In the genomic region with DNA sequence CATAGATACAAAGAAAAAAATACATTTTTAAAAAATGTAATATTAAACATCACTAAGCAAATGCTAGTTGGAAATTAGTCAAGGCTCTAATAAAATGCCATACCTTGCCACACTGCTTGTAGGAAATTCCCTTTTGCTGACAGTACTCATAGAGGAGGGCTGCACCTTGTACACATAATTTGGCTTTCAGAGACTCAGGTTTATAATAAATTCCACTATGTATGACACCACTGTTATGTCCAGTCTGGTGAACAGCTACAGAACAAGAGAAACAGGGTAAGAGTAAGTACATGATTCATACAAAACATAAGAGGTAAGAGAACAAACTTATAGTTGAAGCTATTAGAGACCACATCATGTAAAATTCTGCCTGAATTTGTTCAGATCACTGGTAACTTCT, we compare ENCODE assay signal across 15 cellular contexts. TPM values are rescaled to one million over a fixed set of nuclear protein-coding genes. Genes with fewer than 3 reads are reported as not detected.
DNase-seq lines count a peak whose midpoint lies in the region; ATAC-seq and TF ChIP-seq lines count a peak whose summit lies in the region.
"Had no signal": no experiment of that assay in that cellular context is flagged by ENCODE, and none has a peak within 500 bp of the region (broad histone marks: within the 10 kb centered on the region; RNA-seq: fewer than 3 reads in every experiment).

No MANE protein-coding gene starts in this region.

- peaks cover 1% of the 10 kb centered on the region for H3K36me3 ChIP-seq in mammary epithelial cell (ENCODE audit: insufficient read depth, low read length)
- H3K36me3 ChIP-seq in breast epithelium: no peaks in the 10 kb centered on the region
- peaks cover 0 to 15% (median 0%) of the 10 kb centered on the region in 9 donors for H3K36me3 ChIP-seq in heart right ventricle
- no peaks in the 10 kb centered on the region for H3K36me3 ChIP-seq in osteoblast (ENCODE audit: insufficient read depth, low read length)

- no peak for TF ChIP-seq POLR2A in breast epithelium (IDR thresholded peaks at IDR 0.05)

- in situ Hi-C loops in mammary epithelial cell (cut with MboI; ENCODE audit: low sequenced_read_pairs in 2 of 2): loop anchor here in 1 of 2 donors (25.0 kb wide), 1 partner anchor 485 kb away; no protein-coding TSS in a partner anchor

- H3K4me3 ChIP-seq in mammary epithelial cell (replicated peaks in 1 of 3; ENCODE audit: insufficient read depth in 1 of 3, low read depth in 2 of 3, low read length in 3 of 3) (no peak overlapping the region), breast epithelium (no peak overlapping the region), epithelial cell of esophagus (ENCODE audit: low read length) (no peak overlapping the region), heart right ventricle (no peak overlapping the region), osteoblast (ENCODE audit: insufficient read depth, low read length) (no peak overlapping the region)
- H3K4me3 ChIP-seq: BLaER1, GM23338 had no signal

- dilution Hi-C loops in mammary epithelial cell (cut with HindIII; ENCODE audit: low sequenced_read_pairs): no loop called here

- H3K9me3 ChIP-seq in mammary epithelial cell (replicated peaks; ENCODE audit: insufficient read depth, low read length) (no peaks in the 10 kb centered on the region), breast epithelium (no peaks in the 10 kb centered on the region), heart right ventricle (no peaks in the 10 kb centered on the region), osteoblast (ENCODE audit: low read depth, low read length) (no peaks in the 10 kb centered on the region)
- H3K9me3 ChIP-seq: BLaER1 had no signal

- H3K27ac ChIP-seq in mammary epithelial cell (ENCODE audit: insufficient read depth, low read depth, low read length): no peak overlapping the region
- H3K27ac ChIP-seq in breast epithelium: no peak overlapping the region
- H3K27ac ChIP-seq in heart right ventricle: no peak overlapping the region
- no peak overlapping the region for H3K27ac ChIP-seq in osteoblast (ENCODE audit: low read depth, low read length)
- H3K27ac ChIP-seq: BLaER1 had no signal

- CTCF ChIA-PET in mammary epithelial cell (lab: Charles Lee; ENCODE audit: low non-redundant PET): no interaction called here

- TF ChIP-seq CTCF in mammary epithelial cell (conservative IDR thresholded peaks at IDR 0.05 in 1 of 2, IDR thresholded peaks at IDR 0.05 in 1 of 2; ENCODE audit: extremely low read depth in 1 of 2, insufficient read depth in 1 of 2, low read depth in 1 of 2, low read length in 2 of 2) (no peak), breast epithelium (IDR thresholded peaks at IDR 0.05) (no peak), epithelial cell of esophagus (IDR thresholded peaks at IDR 0.05; ENCODE audit: insufficient read depth, low read depth, low read length, missing control alignments) (no peak), heart right ventricle (IDR thresholded peaks at IDR 0.05) (no peak), osteoblast (IDR thresholded peaks at IDR 0.05; ENCODE audit: extremely low read depth, low read depth, low read length) (no peak)

- peak; percentile 32 for DNase-seq in mammary epithelial cell
- no peak for DNase-seq in breast epithelium (ENCODE audit: low spot score in 2 of 2)
- peak; percentile 13 for DNase-seq in epithelial cell of esophagus (ENCODE audit: low read depth)
- DNase-seq in kidney tubule cell (ENCODE audit: low spot score): peak; percentile 81
- DNase-seq in hypothalamus (lab: John Stamatoyannopoulos, UW): no peak
- DNase-seq in heart right ventricle: no peak
- DNase-seq in osteoblast (ENCODE audit: insufficient read length, low spot score, missing footprints): no peak
- DNase-seq: 8988T; CD4-positive, alpha-beta memory T cell; DMS153; DMS79; GDM1; HCEC 1CT had no signal

- H3K4me2 ChIP-seq in mammary epithelial cell (ENCODE audit: insufficient read depth, low read depth, low read length) (no peak overlapping the region), osteoblast (ENCODE audit: insufficient read depth, low read length) (no peak overlapping the region)
- H3K4me2 ChIP-seq: BLaER1, GM23338 had no signal

- H3K9ac ChIP-seq in mammary epithelial cell (ENCODE audit: insufficient read depth, low read length): no peak overlapping the region
- H3K9ac ChIP-seq: BLaER1 had no signal

- no peak for ATAC-seq in heart right ventricle
- ATAC-seq: GM23338 had no signal

- intact Hi-C loops in mammary epithelial cell (cut with micrococcal nuclease): no loop called here
- intact Hi-C loops in breast epithelium (cut with DNase I; ENCODE audit: low total_unique reads): no loop called here
- intact Hi-C loops in heart right ventricle (cut with DNase I): no loop called here

- H2AFZ ChIP-seq in mammary epithelial cell (ENCODE audit: low read depth, low read length) (no peak overlapping the region), osteoblast (ENCODE audit: low read length) (no peak overlapping the region)
- H2AFZ ChIP-seq: GM23338 had no signal

- H3K79me2 ChIP-seq in mammary epithelial cell (ENCODE audit: insufficient read depth, low read length) (peaks cover 20% of the 10 kb centered on the region), osteoblast (ENCODE audit: insufficient read depth, low read length) (no peaks in the 10 kb centered on the region)

- BruUV-seq in mammary epithelial cell (replicated peaks; lab: Mats Ljungman, UMichigan): no TSS peak

- H4K20me1 ChIP-seq in mammary epithelial cell (ENCODE audit: insufficient read depth, low read length) (no peaks in the 10 kb centered on the region), osteoblast (ENCODE audit: insufficient read depth, low read length) (no peaks in the 10 kb centered on the region)
- H4K20me1 ChIP-seq: BLaER1 had no signal

- H3K4me1 ChIP-seq in mammary epithelial cell (ENCODE audit: insufficient read depth, low read length) (no peaks in the 10 kb centered on the region), breast epithelium (no peaks in the 10 kb centered on the region), heart right ventricle (peaks cover 0 to 3% (median 0%) of the 10 kb centered on the region in 9 donors), osteoblast (ENCODE audit: insufficient read depth, low read length) (no peaks in the 10 kb centered on the region)
- H3K4me1 ChIP-seq: BLaER1 had no signal

- no peaks in the 10 kb centered on the region for H3K27me3 ChIP-seq in mammary epithelial cell (ENCODE audit: insufficient read depth, low read length)
- no peaks in the 10 kb centered on the region for H3K27me3 ChIP-seq in breast epithelium
- H3K27me3 ChIP-seq in heart right ventricle: no peaks in the 10 kb centered on the region
- H3K27me3 ChIP-seq in osteoblast (ENCODE audit: insufficient read depth, low read length): no peaks in the 10 kb centered on the region
- H3K27me3 ChIP-seq: BLaER1 had no signal

RNA-seq across cellular contexts. Expression of a gene that starts 10.1 kb away (rescaled TPM):
- total RNA-seq in mammary epithelial cell (1 to 10 TPM; 5.2 to 9.4 TPM), breast epithelium (1 to 10 TPM; 3.8 to 6.9 (median 6.3) TPM), heart right ventricle (10 to 100 TPM in 9 of 10 donors, 1 to 10 TPM in 1; 7.5 to 15.5 (median 12.1) TPM), osteoblast (3.2 and 3.6 TPM in 2 replicates)
- polyA plus RNA-seq in mammary epithelial cell (5.2 TPM), heart right ventricle (1 to 10 TPM; 1.9 to 3.7 TPM)
- 11.2 TPM for polyA minus RNA-seq in mammary epithelial cell

RNA-seq across cellular contexts. Expression of a gene that starts 10.2 kb away (rescaled TPM):
- total RNA-seq in mammary epithelial cell (10 to 100 TPM in 1 of 2 donors, 1 to 10 TPM in 1; 8.7 to 12.9 TPM), breast epithelium (10 to 100 TPM; 19.7 to 30.7 (median 20.3) TPM), heart right ventricle (10 to 100 TPM; 17.0 to 31.3 (median 24.4) TPM), osteoblast (7.2 and 9.4 TPM in 2 replicates)
- polyA plus RNA-seq in mammary epithelial cell (13.1 TPM), heart right ventricle (10 to 100 TPM in 1 of 2 donors, 1 to 10 TPM in 1; 9.4 to 25.4 TPM)
- 0.21 TPM for polyA minus RNA-seq in mammary epithelial cell

Comparison
In these comparisons a context has a peak if more than half of its experiments do, and no peak if none do; other contexts are left out.
1. DNase-seq: peak in mammary epithelial cell (single experiment), epithelial cell of esophagus (single experiment) and kidney tubule cell (single experiment); none in breast epithelium (0 of 2), hypothalamus (0 of 51), heart right ventricle (0 of 2) and osteoblast (single experiment).